Comparison of ENCODE assay signal across 1 cellular context in the genomic region with DNA sequence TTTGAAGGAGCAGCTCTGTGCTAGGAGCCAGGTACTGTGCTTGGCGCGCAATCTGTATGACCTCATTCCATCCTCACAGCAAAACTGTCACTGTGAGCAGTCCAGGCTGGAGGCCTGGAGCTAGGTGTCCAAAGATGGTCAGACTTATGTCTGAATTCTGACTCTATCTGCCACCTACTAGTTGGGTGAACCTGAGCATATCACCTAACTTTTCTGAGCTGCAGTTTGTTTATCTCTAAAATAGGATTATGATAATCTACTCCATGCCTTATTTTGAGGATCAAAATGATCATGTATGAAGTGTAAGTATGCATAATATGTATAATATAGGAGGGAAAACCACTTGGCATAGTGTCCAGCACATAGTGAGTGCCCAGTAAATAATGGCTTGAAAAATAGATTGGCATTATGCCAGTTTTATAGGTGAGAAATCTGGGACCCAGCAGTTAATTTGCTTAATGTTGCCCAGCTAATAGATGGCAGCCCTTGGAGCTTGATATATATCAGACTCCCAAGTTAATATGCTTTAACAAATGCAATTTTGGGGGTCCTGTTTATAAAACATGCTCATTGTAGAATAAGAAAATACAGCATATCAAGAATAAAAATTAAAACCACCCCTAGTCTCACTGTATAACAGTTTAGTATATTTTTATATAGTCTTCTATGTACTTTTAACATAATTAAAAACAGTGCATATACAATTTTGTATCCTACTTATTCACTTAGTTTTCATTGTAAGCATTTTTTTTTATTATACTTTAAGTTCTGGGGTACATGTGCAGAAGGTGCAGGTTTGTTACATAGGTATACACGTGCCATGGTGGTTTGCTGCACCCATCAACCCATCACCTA.
TF ChIP-seq lines count a peak whose summit lies in the region.

No MANE protein-coding gene starts in this region.

TF ChIP-seq in HepG2, 621 proteins besides CTCF, POLR2A, EP300 and RAD21 (continued from another document and continues in another):
- TF ChIP-seq, protein P1, sequence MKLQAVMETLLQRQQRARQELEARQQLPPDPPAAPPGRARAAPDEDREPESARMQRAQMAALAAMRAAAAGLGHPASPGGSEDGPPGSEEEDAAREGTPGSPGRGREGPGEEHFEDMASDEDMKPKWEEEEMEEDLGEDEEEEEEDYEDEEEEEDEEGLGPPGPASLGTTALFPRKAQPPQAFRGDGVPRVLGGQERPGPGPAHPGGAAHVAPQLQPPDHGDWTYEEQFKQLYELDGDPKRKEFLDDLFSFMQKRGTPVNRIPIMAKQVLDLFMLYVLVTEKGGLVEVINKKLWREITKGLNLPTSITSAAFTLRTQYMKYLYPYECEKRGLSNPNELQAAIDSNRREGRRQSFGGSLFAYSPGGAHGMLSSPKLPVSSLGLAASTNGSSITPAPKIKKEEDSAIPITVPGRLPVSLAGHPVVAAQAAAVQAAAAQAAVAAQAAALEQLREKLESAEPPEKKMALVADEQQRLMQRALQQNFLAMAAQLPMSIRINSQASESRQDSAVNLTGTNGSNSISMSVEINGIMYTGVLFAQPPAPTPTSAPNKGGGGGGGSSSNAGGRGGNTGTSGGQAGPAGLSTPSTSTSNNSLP (IDR thresholded peaks at IDR 0.05; ENCODE audit: low read depth, low read length) = no peak
- TF ChIP-seq, protein P2, sequence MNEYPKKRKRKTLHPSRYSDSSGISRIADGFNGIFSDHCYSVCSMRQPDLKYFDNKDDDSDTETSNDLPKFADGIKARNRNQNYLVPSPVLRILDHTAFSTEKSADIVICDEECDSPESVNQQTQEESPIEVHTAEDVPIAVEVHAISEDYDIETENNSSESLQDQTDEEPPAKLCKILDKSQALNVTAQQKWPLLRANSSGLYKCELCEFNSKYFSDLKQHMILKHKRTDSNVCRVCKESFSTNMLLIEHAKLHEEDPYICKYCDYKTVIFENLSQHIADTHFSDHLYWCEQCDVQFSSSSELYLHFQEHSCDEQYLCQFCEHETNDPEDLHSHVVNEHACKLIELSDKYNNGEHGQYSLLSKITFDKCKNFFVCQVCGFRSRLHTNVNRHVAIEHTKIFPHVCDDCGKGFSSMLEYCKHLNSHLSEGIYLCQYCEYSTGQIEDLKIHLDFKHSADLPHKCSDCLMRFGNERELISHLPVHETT (CRISPR knock-in tag; conservative IDR thresholded peaks at IDR 0.05) = no peak
- TF ChIP-seq, protein P3, sequence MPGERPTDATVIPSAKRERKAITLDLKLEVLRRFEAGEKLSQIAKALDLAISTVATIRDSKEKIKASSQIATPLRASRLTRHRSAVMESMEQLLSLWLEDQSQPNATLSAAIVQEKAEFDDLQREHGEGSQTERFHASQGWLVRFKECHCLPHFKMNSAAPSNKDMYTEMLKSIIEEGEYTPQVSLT (CRISPR knock-in tag; IDR thresholded peaks at IDR 0.05; ENCODE audit: borderline replicate concordance, low read depth) = no peak
- no peak for TF ChIP-seq ARNT2 (CRISPR knock-in tag; IDR thresholded peaks at IDR 0.05; ENCODE audit: low read depth)
- no peak for TF ChIP-seq ZNF891 (CRISPR knock-in tag; IDR thresholded peaks at IDR 0.05)
- TF ChIP-seq SIN3B (IDR thresholded peaks at IDR 0.05; ENCODE audit: low read length) = no peak
- TF ChIP-seq ZNF337 (CRISPR knock-in tag; IDR thresholded peaks at IDR 0.05; ENCODE audit: borderline replicate concordance, low read depth) = 0 out of 2 replicates have a peak, but pooled peaks have one; percentile 17
- TF ChIP-seq ZNF256 (CRISPR knock-in tag; conservative IDR thresholded peaks at IDR 0.05) = no peak; the same call in 1 of the 2 replicates
- TF ChIP-seq MAF1 (CRISPR knock-in tag; IDR thresholded peaks at IDR 0.05; ENCODE audit: borderline replicate concordance) = no peak
- TF ChIP-seq GFI1 (CRISPR knock-in tag; IDR thresholded peaks at IDR 0.05; ENCODE audit: borderline replicate concordance) = no peak
- TF ChIP-seq PHF21A (CRISPR knock-in tag; IDR thresholded peaks at IDR 0.05) = 0 out of 2 replicates have a peak, but pooled peaks have one; percentile 32
- TF ChIP-seq MEIS1 (CRISPR knock-in tag; IDR thresholded peaks at IDR 0.05; ENCODE audit: borderline replicate concordance) = no peak
- TF ChIP-seq BRD4 (CRISPR knock-in tag; IDR thresholded peaks at IDR 0.05) = no peak
- no peak for TF ChIP-seq SNAPC2 (CRISPR knock-in tag; IDR thresholded peaks at IDR 0.05)
- no peak for TF ChIP-seq RFX3 (CRISPR knock-in tag; IDR thresholded peaks at IDR 0.05)
- no peak for TF ChIP-seq ZNF468 (CRISPR knock-in tag; IDR thresholded peaks at IDR 0.05)
- TF ChIP-seq RBM22 (optimal IDR thresholded peaks at IDR 0.05; ENCODE audit: low read length) = peak; percentile 97
- no peak for TF ChIP-seq GABPA (IDR thresholded peaks at IDR 0.05; ENCODE audit: low read depth, low read length)
- TF ChIP-seq GABPA (CRISPR knock-in tag; IDR thresholded peaks at IDR 0.05; ENCODE audit: low read depth) = no peak
- TF ChIP-seq FOXA3 (CRISPR knock-in tag; IDR thresholded peaks at IDR 0.05) = no peak
- no peak for TF ChIP-seq SMARCE1 (IDR thresholded peaks at IDR 0.05; ENCODE audit: borderline replicate concordance)
- peak; percentile 5; the same call in 1 of the 2 replicates for TF ChIP-seq RFXANK (CRISPR knock-in tag; IDR thresholded peaks at IDR 0.05)
- no peak for TF ChIP-seq ONECUT2 (CRISPR knock-in tag; IDR thresholded peaks at IDR 0.05)
- TF ChIP-seq, protein P4, sequence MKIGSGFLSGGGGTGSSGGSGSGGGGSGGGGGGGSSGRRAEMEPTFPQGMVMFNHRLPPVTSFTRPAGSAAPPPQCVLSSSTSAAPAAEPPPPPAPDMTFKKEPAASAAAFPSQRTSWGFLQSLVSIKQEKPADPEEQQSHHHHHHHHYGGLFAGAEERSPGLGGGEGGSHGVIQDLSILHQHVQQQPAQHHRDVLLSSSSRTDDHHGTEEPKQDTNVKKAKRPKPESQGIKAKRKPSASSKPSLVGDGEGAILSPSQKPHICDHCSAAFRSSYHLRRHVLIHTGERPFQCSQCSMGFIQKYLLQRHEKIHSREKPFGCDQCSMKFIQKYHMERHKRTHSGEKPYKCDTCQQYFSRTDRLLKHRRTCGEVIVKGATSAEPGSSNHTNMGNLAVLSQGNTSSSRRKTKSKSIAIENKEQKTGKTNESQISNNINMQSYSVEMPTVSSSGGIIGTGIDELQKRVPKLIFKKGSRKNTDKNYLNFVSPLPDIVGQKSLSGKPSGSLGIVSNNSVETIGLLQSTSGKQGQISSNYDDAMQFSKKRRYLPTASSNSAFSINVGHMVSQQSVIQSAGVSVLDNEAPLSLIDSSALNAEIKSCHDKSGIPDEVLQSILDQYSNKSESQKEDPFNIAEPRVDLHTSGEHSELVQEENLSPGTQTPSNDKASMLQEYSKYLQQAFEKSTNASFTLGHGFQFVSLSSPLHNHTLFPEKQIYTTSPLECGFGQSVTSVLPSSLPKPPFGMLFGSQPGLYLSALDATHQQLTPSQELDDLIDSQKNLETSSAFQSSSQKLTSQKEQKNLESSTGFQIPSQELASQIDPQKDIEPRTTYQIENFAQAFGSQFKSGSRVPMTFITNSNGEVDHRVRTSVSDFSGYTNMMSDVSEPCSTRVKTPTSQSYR (CRISPR knock-in tag; IDR thresholded peaks at IDR 0.05; ENCODE audit: borderline replicate concordance) = no peak
- TF ChIP-seq, protein P5, sequence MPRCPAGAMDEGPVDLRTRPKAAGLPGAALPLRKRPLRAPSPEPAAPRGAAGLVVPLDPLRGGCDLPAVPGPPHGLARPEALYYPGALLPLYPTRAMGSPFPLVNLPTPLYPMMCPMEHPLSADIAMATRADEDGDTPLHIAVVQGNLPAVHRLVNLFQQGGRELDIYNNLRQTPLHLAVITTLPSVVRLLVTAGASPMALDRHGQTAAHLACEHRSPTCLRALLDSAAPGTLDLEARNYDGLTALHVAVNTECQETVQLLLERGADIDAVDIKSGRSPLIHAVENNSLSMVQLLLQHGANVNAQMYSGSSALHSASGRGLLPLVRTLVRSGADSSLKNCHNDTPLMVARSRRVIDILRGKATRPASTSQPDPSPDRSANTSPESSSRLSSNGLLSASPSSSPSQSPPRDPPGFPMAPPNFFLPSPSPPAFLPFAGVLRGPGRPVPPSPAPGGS (CRISPR knock-in tag; IDR thresholded peaks at IDR 0.05) = no peak
- TF ChIP-seq, protein P6, sequence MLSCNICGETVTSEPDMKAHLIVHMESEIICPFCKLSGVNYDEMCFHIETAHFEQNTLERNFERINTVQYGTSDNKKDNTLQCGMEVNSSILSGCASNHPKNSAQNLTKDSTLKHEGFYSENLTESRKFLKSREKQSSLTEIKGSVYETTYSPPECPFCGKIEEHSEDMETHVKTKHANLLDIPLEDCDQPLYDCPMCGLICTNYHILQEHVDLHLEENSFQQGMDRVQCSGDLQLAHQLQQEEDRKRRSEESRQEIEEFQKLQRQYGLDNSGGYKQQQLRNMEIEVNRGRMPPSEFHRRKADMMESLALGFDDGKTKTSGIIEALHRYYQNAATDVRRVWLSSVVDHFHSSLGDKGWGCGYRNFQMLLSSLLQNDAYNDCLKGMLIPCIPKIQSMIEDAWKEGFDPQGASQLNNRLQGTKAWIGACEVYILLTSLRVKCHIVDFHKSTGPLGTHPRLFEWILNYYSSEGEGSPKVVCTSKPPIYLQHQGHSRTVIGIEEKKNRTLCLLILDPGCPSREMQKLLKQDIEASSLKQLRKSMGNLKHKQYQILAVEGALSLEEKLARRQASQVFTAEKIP (CRISPR knock-in tag; IDR thresholded peaks at IDR 0.05; ENCODE audit: borderline replicate concordance) = no peak
- no peak for TF ChIP-seq RXRA (CRISPR knock-in tag; IDR thresholded peaks at IDR 0.05)
- TF ChIP-seq KDM1A (CRISPR knock-in tag; IDR thresholded peaks at IDR 0.05) = peak; percentile 9; the same call in 1 of the 2 replicates
- TF ChIP-seq SUZ12 (IDR thresholded peaks at IDR 0.05; ENCODE audit: low read depth, low read length) = no peak
- TF ChIP-seq, protein P7, sequence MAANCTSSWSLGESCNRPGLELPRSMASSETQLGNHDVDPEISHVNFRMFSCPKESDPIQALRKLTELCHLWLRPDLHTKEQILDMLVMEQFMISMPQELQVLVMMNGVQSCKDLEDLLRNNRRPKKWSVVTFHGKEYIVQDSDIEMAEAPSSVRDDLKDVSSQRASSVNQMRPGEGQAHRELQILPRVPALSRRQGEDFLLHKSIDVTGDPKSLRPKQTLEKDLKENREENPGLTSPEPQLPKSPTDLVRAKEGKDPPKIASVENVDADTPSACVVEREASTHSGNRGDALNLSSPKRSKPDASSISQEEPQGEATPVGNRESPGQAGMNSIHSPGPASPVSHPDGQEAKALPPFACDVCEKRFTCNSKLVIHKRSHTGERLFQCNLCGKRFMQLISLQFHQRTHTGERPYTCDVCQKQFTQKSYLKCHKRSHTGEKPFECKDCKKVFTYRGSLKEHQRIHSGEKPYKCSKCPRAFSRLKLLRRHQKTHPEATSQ (CRISPR knock-in tag; IDR thresholded peaks at IDR 0.05; ENCODE audit: borderline replicate concordance) = 0 out of 2 replicates have a peak, but pooled peaks have one; percentile 61
- TF ChIP-seq, protein P8, sequence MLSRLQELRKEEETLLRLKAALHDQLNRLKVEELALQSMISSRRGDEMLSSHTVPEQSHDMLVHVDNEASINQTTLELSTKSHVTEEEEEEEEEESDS (CRISPR knock-in tag; IDR thresholded peaks at IDR 0.05; ENCODE audit: borderline replicate concordance) = no peak; the same call in 1 of the 2 replicates
- no peak for TF ChIP-seq ZNF333 (CRISPR knock-in tag; IDR thresholded peaks at IDR 0.05; ENCODE audit: borderline replicate concordance)
- no peak for TF ChIP-seq ZNF615 (CRISPR knock-in tag; IDR thresholded peaks at IDR 0.05; ENCODE audit: borderline replicate concordance)
- TF ChIP-seq, protein P9, sequence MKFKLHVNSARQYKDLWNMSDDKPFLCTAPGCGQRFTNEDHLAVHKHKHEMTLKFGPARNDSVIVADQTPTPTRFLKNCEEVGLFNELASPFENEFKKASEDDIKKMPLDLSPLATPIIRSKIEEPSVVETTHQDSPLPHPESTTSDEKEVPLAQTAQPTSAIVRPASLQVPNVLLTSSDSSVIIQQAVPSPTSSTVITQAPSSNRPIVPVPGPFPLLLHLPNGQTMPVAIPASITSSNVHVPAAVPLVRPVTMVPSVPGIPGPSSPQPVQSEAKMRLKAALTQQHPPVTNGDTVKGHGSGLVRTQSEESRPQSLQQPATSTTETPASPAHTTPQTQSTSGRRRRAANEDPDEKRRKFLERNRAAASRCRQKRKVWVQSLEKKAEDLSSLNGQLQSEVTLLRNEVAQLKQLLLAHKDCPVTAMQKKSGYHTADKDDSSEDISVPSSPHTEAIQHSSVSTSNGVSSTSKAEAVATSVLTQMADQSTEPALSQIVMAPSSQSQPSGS (CRISPR knock-in tag; IDR thresholded peaks at IDR 0.05) = peak; percentile 25; the same call in 1 of the 2 replicates
- TF ChIP-seq ISX (CRISPR knock-in tag; conservative IDR thresholded peaks at IDR 0.05) = no peak; the same call in 1 of the 2 replicates
- no peak for TF ChIP-seq PHB2 (IDR thresholded peaks at IDR 0.05; ENCODE audit: partially characterized antibody)
- no peak for TF ChIP-seq CEBPG (CRISPR knock-in tag; IDR thresholded peaks at IDR 0.05)
- TF ChIP-seq RELA (CRISPR knock-in tag; IDR thresholded peaks at IDR 0.05) = no peak
- TF ChIP-seq MIER3 (CRISPR knock-in tag; IDR thresholded peaks at IDR 0.05; ENCODE audit: borderline replicate concordance) = no peak
- TF ChIP-seq, protein P10, sequence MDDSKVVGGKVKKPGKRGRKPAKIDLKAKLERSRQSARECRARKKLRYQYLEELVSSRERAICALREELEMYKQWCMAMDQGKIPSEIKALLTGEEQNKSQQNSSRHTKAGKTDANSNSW (CRISPR knock-in tag; IDR thresholded peaks at IDR 0.05; ENCODE audit: borderline replicate concordance) = no peak
- TF ChIP-seq, protein P11, sequence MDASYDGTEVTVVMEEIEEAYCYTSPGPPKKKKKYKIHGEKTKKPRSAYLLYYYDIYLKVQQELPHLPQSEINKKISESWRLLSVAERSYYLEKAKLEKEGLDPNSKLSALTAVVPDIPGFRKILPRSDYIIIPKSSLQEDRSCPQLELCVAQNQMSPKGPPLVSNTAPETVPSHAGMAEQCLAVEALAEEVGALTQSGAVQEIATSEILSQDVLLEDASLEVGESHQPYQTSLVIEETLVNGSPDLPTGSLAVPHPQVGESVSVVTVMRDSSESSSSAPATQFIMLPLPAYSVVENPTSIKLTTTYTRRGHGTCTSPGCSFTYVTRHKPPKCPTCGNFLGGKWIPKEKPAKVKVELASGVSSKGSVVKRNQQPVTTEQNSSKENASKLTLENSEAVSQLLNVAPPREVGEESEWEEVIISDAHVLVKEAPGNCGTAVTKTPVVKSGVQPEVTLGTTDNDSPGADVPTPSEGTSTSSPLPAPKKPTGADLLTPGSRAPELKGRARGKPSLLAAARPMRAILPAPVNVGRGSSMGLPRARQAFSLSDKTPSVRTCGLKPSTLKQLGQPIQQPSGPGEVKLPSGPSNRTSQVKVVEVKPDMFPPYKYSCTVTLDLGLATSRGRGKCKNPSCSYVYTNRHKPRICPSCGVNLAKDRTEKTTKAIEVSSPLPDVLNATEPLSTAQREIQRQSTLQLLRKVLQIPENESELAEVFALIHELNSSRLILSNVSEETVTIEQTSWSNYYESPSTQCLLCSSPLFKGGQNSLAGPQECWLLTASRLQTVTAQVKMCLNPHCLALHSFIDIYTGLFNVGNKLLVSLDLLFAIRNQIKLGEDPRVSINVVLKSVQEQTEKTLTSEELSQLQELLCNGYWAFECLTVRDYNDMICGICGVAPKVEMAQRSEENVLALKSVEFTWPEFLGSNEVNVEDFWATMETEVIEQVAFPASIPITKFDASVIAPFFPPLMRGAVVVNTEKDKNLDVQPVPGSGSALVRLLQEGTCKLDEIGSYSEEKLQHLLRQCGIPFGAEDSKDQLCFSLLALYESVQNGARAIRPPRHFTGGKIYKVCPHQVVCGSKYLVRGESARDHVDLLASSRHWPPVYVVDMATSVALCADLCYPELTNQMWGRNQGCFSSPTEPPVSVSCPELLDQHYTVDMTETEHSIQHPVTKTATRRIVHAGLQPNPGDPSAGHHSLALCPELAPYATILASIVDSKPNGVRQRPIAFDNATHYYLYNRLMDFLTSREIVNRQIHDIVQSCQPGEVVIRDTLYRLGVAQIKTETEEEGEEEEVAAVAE (CRISPR knock-in tag; IDR thresholded peaks at IDR 0.05; ENCODE audit: borderline replicate concordance) = no peak; the same call in 1 of the 2 replicates
- no peak for TF ChIP-seq ZNF317 (CRISPR knock-in tag; IDR thresholded peaks at IDR 0.05)
